Comparison of ENCODE assay signal across 1 cellular context in the genomic region with DNA sequence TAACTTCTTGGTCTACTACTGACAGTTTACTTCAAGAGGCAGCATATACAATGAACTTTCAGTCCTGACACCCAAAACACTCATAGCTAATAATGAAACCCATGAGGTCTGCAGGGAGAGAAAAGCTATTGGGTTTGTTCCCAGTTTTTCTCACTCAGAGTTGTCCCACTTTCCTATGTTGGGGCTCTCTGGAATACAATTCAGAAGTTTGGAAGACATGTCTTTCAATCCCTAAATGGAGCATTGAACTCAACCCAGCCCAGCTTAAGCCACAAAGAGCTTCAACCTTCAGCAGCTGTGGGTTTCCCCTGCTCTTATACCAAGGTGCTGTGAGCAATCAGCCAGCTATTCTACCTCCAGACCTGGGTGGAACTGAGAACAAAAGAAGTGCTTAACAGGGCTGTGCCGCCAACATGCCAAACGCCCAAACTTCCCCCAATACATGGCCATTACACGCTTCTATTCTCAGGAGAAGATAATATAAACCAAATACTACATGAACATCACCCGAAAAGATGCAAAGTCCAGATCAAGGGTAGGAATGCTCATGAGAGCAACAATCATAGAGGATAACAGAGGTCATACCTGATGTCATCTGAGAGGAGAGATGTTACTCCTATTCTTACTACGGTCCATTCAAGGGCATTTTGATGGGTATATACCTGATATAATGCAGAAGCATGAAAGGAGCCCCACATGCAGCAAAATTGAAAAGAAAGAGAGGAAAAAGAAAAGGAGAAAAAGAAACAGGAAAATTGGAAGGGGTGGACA.
TF ChIP-seq lines count a peak whose summit lies in the region.

No MANE protein-coding gene starts in this region.

TF ChIP-seq in GM12878, 131 proteins besides CTCF, POLR2A, EP300 and RAD21 (continued from another document and continues in another):
- TF ChIP-seq MYC (IDR thresholded peaks at IDR 0.05; ENCODE audit: insufficient read depth, insufficient read length, insufficient replicate concordance, low read length, severe bottlenecking) = no peak
- TF ChIP-seq CHD4 (IDR thresholded peaks at IDR 0.05) = no peak
- no peak for TF ChIP-seq NRF1 (conservative IDR thresholded peaks at IDR 0.05; ENCODE audit: low read depth, low read length)
- TF ChIP-seq, protein P1, sequence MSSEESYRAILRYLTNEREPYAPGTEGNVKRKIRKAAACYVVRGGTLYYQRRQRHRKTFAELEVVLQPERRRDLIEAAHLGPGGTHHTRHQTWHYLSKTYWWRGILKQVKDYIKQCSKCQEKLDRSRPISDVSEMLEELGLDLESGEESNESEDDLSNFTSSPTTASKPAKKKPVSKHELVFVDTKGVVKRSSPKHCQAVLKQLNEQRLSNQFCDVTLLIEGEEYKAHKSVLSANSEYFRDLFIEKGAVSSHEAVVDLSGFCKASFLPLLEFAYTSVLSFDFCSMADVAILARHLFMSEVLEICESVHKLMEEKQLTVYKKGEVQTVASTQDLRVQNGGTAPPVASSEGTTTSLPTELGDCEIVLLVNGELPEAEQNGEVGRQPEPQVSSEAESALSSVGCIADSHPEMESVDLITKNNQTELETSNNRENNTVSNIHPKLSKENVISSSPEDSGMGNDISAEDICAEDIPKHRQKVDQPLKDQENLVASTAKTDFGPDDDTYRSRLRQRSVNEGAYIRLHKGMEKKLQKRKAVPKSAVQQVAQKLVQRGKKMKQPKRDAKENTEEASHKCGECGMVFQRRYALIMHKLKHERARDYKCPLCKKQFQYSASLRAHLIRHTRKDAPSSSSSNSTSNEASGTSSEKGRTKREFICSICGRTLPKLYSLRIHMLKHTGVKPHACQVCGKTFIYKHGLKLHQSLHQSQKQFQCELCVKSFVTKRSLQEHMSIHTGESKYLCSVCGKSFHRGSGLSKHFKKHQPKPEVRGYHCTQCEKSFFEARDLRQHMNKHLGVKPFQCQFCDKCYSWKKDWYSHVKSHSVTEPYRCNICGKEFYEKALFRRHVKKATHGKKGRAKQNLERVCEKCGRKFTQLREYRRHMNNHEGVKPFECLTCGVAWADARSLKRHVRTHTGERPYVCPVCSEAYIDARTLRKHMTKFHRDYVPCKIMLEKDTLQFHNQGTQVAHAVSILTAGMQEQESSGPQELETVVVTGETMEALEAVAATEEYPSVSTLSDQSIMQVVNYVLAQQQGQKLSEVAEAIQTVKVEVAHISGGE (CRISPR knock-in tag; IDR thresholded peaks at IDR 0.05) = no peak
- TF ChIP-seq ATF7 (IDR thresholded peaks at IDR 0.05; ENCODE audit: low read depth) = peak; percentile 31; the same call in 1 of the 2 replicates
- no peak for TF ChIP-seq KAT2A (conservative IDR thresholded peaks at IDR 0.05; ENCODE audit: control insufficient read depth, low read depth, low read length)
- TF ChIP-seq, protein P2, sequence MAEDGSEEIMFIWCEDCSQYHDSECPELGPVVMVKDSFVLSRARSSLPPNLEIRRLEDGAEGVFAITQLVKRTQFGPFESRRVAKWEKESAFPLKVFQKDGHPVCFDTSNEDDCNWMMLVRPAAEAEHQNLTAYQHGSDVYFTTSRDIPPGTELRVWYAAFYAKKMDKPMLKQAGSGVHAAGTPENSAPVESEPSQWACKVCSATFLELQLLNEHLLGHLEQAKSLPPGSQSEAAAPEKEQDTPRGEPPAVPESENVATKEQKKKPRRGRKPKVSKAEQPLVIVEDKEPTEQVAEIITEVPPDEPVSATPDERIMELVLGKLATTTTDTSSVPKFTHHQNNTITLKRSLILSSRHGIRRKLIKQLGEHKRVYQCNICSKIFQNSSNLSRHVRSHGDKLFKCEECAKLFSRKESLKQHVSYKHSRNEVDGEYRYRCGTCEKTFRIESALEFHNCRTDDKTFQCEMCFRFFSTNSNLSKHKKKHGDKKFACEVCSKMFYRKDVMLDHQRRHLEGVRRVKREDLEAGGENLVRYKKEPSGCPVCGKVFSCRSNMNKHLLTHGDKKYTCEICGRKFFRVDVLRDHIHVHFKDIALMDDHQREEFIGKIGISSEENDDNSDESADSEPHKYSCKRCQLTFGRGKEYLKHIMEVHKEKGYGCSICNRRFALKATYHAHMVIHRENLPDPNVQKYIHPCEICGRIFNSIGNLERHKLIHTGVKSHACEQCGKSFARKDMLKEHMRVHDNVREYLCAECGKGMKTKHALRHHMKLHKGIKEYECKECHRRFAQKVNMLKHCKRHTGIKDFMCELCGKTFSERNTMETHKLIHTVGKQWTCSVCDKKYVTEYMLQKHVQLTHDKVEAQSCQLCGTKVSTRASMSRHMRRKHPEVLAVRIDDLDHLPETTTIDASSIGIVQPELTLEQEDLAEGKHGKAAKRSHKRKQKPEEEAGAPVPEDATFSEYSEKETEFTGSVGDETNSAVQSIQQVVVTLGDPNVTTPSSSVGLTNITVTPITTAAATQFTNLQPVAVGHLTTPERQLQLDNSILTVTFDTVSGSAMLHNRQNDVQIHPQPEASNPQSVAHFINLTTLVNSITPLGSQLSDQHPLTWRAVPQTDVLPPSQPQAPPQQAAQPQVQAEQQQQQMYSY (CRISPR knock-in tag; IDR thresholded peaks at IDR 0.05) = no peak
- 0 out of 2 replicates have a peak, but pooled peaks have one; percentile 13 for TF ChIP-seq IRF4 (IDR thresholded peaks at IDR 0.05; ENCODE audit: low read depth, low read length)
- no peak for TF ChIP-seq SIX5 (IDR thresholded peaks at IDR 0.05; ENCODE audit: low read depth, low read length, severe bottlenecking)
- TF ChIP-seq, protein P3, sequence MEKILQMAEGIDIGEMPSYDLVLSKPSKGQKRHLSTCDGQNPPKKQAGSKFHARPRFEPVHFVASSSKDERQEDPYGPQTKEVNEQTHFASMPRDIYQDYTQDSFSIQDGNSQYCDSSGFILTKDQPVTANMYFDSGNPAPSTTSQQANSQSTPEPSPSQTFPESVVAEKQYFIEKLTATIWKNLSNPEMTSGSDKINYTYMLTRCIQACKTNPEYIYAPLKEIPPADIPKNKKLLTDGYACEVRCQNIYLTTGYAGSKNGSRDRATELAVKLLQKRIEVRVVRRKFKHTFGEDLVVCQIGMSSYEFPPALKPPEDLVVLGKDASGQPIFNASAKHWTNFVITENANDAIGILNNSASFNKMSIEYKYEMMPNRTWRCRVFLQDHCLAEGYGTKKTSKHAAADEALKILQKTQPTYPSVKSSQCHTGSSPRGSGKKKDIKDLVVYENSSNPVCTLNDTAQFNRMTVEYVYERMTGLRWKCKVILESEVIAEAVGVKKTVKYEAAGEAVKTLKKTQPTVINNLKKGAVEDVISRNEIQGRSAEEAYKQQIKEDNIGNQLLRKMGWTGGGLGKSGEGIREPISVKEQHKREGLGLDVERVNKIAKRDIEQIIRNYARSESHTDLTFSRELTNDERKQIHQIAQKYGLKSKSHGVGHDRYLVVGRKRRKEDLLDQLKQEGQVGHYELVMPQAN (conservative IDR thresholded peaks at IDR 0.05) = no peak
- TF ChIP-seq HDAC2 (IDR thresholded peaks at IDR 0.05) = no peak
- TF ChIP-seq MEF2A (IDR thresholded peaks at IDR 0.05; ENCODE audit: insufficient read depth, low read depth, low read length) = no peak
- no peak for TF ChIP-seq HDAC6 (IDR thresholded peaks at IDR 0.05; ENCODE audit: unreplicated experiment)
- TF ChIP-seq, protein P4, sequence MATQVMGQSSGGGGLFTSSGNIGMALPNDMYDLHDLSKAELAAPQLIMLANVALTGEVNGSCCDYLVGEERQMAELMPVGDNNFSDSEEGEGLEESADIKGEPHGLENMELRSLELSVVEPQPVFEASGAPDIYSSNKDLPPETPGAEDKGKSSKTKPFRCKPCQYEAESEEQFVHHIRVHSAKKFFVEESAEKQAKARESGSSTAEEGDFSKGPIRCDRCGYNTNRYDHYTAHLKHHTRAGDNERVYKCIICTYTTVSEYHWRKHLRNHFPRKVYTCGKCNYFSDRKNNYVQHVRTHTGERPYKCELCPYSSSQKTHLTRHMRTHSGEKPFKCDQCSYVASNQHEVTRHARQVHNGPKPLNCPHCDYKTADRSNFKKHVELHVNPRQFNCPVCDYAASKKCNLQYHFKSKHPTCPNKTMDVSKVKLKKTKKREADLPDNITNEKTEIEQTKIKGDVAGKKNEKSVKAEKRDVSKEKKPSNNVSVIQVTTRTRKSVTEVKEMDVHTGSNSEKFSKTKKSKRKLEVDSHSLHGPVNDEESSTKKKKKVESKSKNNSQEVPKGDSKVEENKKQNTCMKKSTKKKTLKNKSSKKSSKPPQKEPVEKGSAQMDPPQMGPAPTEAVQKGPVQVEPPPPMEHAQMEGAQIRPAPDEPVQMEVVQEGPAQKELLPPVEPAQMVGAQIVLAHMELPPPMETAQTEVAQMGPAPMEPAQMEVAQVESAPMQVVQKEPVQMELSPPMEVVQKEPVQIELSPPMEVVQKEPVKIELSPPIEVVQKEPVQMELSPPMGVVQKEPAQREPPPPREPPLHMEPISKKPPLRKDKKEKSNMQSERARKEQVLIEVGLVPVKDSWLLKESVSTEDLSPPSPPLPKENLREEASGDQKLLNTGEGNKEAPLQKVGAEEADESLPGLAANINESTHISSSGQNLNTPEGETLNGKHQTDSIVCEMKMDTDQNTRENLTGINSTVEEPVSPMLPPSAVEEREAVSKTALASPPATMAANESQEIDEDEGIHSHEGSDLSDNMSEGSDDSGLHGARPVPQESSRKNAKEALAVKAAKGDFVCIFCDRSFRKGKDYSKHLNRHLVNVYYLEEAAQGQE (IDR thresholded peaks at IDR 0.05; ENCODE audit: low read depth, low read length) = no peak
- no peak for TF ChIP-seq ZNF207 (IDR thresholded peaks at IDR 0.05; ENCODE audit: borderline replicate concordance)
- no peak for TF ChIP-seq ZNF622 (IDR thresholded peaks at IDR 0.05)
- TF ChIP-seq ETV6 (conservative IDR thresholded peaks at IDR 0.05 in 1 of 2, IDR thresholded peaks at IDR 0.05 in 1 of 2; ENCODE audit: borderline replicate concordance in 1 of 2, low read depth in 1 of 2) = no peak
- TF ChIP-seq, protein P5, sequence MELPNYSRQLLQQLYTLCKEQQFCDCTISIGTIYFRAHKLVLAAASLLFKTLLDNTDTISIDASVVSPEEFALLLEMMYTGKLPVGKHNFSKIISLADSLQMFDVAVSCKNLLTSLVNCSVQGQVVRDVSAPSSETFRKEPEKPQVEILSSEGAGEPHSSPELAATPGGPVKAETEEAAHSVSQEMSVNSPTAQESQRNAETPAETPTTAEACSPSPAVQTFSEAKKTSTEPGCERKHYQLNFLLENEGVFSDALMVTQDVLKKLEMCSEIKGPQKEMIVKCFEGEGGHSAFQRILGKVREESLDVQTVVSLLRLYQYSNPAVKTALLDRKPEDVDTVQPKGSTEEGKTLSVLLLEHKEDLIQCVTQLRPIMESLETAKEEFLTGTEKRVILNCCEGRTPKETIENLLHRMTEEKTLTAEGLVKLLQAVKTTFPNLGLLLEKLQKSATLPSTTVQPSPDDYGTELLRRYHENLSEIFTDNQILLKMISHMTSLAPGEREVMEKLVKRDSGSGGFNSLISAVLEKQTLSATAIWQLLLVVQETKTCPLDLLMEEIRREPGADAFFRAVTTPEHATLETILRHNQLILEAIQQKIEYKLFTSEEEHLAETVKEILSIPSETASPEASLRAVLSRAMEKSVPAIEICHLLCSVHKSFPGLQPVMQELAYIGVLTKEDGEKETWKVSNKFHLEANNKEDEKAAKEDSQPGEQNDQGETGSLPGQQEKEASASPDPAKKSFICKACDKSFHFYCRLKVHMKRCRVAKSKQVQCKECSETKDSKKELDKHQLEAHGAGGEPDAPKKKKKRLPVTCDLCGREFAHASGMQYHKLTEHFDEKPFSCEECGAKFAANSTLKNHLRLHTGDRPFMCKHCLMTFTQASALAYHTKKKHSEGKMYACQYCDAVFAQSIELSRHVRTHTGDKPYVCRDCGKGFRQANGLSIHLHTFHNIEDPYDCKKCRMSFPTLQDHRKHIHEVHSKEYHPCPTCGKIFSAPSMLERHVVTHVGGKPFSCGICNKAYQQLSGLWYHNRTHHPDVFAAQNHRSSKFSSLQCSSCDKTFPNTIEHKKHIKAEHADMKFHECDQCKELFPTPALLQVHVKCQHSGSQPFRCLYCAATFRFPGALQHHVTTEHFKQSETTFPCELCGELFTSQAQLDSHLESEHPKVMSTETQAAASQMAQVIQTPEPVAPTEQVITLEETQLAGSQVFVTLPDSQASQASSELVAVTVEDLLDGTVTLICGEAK (IDR thresholded peaks at IDR 0.05; ENCODE audit: borderline replicate concordance) = no peak
- TF ChIP-seq RFX5 (IDR thresholded peaks at IDR 0.05; ENCODE audit: low read depth, low read length) = no peak
- TF ChIP-seq, protein P6, sequence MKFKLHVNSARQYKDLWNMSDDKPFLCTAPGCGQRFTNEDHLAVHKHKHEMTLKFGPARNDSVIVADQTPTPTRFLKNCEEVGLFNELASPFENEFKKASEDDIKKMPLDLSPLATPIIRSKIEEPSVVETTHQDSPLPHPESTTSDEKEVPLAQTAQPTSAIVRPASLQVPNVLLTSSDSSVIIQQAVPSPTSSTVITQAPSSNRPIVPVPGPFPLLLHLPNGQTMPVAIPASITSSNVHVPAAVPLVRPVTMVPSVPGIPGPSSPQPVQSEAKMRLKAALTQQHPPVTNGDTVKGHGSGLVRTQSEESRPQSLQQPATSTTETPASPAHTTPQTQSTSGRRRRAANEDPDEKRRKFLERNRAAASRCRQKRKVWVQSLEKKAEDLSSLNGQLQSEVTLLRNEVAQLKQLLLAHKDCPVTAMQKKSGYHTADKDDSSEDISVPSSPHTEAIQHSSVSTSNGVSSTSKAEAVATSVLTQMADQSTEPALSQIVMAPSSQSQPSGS (IDR thresholded peaks at IDR 0.05; ENCODE audit: low read length) = peak; percentile 55; the same call in 1 of the 2 replicates
- TF ChIP-seq SMAD5 (IDR thresholded peaks at IDR 0.05; ENCODE audit: low read depth) = no peak
- TF ChIP-seq RB1 (IDR thresholded peaks at IDR 0.05; ENCODE audit: borderline replicate concordance) = no peak
- TF ChIP-seq TCF3 (IDR thresholded peaks at IDR 0.05; ENCODE audit: borderline replicate concordance, insufficient read depth, low read depth, low read length) = no peak
- TF ChIP-seq CEBPB (IDR thresholded peaks at IDR 0.05; ENCODE audit: borderline replicate concordance in 1 of 2, low read depth in 2 of 2, low read length in 2 of 2) = no peak
- no peak for TF ChIP-seq CBX3 (IDR thresholded peaks at IDR 0.05; ENCODE audit: borderline replicate concordance, low read depth)
- no peak for TF ChIP-seq ZNF217 (IDR thresholded peaks at IDR 0.05)
- TF ChIP-seq TBL1XR1 (IDR thresholded peaks at IDR 0.05; ENCODE audit: low read depth, low read length) = no peak
- TF ChIP-seq STAT3 (IDR thresholded peaks at IDR 0.05; ENCODE audit: low read depth, low read length) = no peak
- no peak for TF ChIP-seq ZNF24 (IDR thresholded peaks at IDR 0.05)
- TF ChIP-seq EZH2 (IDR thresholded peaks at IDR 0.05; ENCODE audit: borderline replicate concordance, control insufficient read depth, low read depth, low read length) = no peak
- TF ChIP-seq, protein P7, sequence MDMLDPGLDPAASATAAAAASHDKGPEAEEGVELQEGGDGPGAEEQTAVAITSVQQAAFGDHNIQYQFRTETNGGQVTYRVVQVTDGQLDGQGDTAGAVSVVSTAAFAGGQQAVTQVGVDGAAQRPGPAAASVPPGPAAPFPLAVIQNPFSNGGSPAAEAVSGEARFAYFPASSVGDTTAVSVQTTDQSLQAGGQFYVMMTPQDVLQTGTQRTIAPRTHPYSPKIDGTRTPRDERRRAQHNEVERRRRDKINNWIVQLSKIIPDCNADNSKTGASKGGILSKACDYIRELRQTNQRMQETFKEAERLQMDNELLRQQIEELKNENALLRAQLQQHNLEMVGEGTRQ (IDR thresholded peaks at IDR 0.05; ENCODE audit: borderline replicate concordance, low read depth, low read length) = no peak
- TF ChIP-seq IKZF2 (IDR thresholded peaks at IDR 0.05) = peak; percentile 58 to 67; a peak in 2 of 4 replicates
- TF ChIP-seq RUNX3 (IDR thresholded peaks at IDR 0.05; ENCODE audit: low read length) = peak; percentile 73
- TF ChIP-seq SUZ12 (IDR thresholded peaks at IDR 0.05; ENCODE audit: unreplicated experiment) = no peak
- no peak for TF ChIP-seq RAD51 (IDR thresholded peaks at IDR 0.05)
